1 cellular context compared by ENCODE assay signal in the genomic region with DNA sequence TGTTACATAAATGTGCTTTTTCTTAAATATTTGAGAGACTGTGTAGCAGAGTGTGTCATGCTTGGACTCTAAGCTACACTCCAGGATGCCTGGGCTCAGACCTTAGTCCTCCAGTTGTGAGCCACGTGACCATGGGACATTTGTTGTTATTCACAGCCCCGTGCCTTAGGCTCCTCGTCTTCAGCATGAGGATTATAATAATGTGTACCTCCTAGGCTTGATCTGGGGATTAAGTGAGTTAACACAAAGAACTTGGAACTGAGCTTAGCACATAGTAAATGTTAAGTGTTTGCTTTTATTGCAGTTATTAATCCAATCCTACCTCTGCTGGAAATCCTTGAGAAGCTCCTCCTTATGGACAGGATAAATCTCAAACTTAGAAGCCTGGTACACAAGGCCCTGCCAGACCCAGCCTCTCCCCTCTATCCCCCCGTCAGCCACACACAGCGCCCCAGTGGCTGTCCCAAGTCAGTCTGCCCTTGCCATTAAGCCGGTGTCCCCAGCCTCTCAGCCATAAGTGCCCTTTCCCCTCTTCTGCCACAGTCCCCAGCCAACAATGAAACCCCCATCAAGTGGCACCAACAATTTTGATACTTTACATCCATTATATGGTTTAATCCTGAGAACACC.
TF ChIP-seq lines count a peak whose summit lies in the region.

No MANE protein-coding gene starts in this region.

TF ChIP-seq in H1, 55 proteins besides CTCF, POLR2A, EP300 and RAD21:
- TF ChIP-seq CTBP2 (IDR thresholded peaks at IDR 0.05; ENCODE audit: borderline replicate concordance, insufficient read depth, insufficient read length, low read length) (no peak), FOSL1 (IDR thresholded peaks at IDR 0.05; ENCODE audit: insufficient read depth, low read depth, low read length) (no peak), RXRA (IDR thresholded peaks at IDR 0.05; ENCODE audit: insufficient read depth, low read depth, low read length) (no peak), EZH2 (IDR thresholded peaks at IDR 0.05; ENCODE audit: low read depth, low read length, severe bottlenecking) (no peak), GABPA (IDR thresholded peaks at IDR 0.05; ENCODE audit: borderline replicate concordance, insufficient read depth, low read length) (no peak), TEAD4 (IDR thresholded peaks at IDR 0.05; ENCODE audit: low read depth, low read length) (no peak), BACH1 (IDR thresholded peaks at IDR 0.05; ENCODE audit: low read length) (no peak), BCL11A (IDR thresholded peaks at IDR 0.05; ENCODE audit: low read depth in 2 of 2, low read length in 2 of 2) (no peak), SIRT6 (IDR thresholded peaks at IDR 0.05; ENCODE audit: low read length) (no peak), YY1 (IDR thresholded peaks at IDR 0.05; ENCODE audit: low read depth, low read length) (no peak), PHF8 (conservative IDR thresholded peaks at IDR 0.05; ENCODE audit: low read depth, low read length) (no peak), RFX5 (IDR thresholded peaks at IDR 0.05; ENCODE audit: borderline replicate concordance, low read depth, low read length) (no peak), TAF1 (IDR thresholded peaks at IDR 0.05; ENCODE audit: low read depth, low read length) (no peak), HDAC2 (IDR thresholded peaks at IDR 0.05; ENCODE audit: borderline replicate concordance in 1 of 2, low read depth in 2 of 2, low read length in 2 of 2) (no peak), ZNF274 (IDR thresholded peaks at IDR 0.05; ENCODE audit: borderline replicate concordance, extremely low read depth, low read length) (no peak)
- TF ChIP-seq, protein P1, sequence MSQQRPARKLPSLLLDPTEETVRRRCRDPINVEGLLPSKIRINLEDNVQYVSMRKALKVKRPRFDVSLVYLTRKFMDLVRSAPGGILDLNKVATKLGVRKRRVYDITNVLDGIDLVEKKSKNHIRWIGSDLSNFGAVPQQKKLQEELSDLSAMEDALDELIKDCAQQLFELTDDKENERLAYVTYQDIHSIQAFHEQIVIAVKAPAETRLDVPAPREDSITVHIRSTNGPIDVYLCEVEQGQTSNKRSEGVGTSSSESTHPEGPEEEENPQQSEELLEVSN (IDR thresholded peaks at IDR 0.05) = no peak
- TF ChIP-seq, protein P2, sequence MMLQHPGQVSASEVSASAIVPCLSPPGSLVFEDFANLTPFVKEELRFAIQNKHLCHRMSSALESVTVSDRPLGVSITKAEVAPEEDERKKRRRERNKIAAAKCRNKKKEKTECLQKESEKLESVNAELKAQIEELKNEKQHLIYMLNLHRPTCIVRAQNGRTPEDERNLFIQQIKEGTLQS (IDR thresholded peaks at IDR 0.05; ENCODE audit: insufficient read depth, low read depth, low read length) = no peak
